ENCODE assay signal across 24 cellular contexts in the genomic region with DNA sequence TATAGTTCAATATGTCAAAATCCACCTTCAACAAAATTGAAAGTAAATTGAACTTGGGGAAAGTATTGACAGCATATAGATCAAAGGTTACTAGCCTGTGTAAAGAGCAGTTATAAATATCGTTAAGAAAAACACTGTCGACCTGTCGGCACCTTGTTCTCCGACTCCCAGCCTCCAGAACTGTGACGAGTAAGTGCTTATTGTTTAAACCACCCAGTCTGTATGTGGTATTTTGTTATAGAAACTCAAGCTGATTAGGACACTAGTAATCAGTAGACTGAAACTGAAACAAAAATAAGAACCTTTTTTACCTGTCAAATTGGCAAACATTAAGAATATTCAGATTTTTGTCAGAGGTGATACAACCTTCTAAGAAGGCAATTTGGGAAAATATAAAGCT. TPM values are rescaled to one million over a fixed set of nuclear protein-coding genes. Genes with fewer than 3 reads are reported as not detected.
"Had no signal": no experiment of that assay in that cellular context is flagged by ENCODE, and none has a peak within 500 bp of the region (broad histone marks: within the 10 kb centered on the region; RNA-seq: fewer than 3 reads in every experiment).

No MANE protein-coding gene starts in this region.

- H3K4me3 Mint-ChIP-seq: dendritic cell treated with granulocyte-macrophage colony-stimulating factor and Interleukin-4, amounts not matched to agents 40 ng/mL and 50 ng/mL, for 4 days; effector memory CD8-positive, alpha-beta T cell; immature natural killer cell had no signal

- H3K27me3 ChIP-seq: right atrium auricular region, SJSA1, stomach, testis, upper lobe of right lung had no signal

- H3K27ac Mint-ChIP-seq: dendritic cell treated with granulocyte-macrophage colony-stimulating factor and Interleukin-4, amounts not matched to agents 40 ng/mL and 50 ng/mL, for 4 days; effector memory CD8-positive, alpha-beta T cell; progenitor cell of endocrine pancreas had no signal

- H3K9me3 ChIP-seq: lower lobe of right lung, right atrium auricular region, SJSA1, stomach, testis, upper lobe of right lung had no signal

- H3K27me3 Mint-ChIP-seq: dendritic cell treated with granulocyte-macrophage colony-stimulating factor and Interleukin-4, amounts not matched to agents 40 ng/mL and 50 ng/mL, for 4 days; effector memory CD8-positive, alpha-beta T cell; progenitor cell of endocrine pancreas had no signal

- H3K27ac ChIP-seq: epithelial cell of prostate, lower lobe of right lung, right atrium auricular region, SJSA1, skin epidermis, testis, upper lobe of right lung had no signal

- DNase-seq: activated CD8-positive, alpha-beta memory T cell treated with anti-CD3 and anti-CD28 coated beads for 24 hours; activated effector memory CD4-positive, alpha-beta T cell treated with Interleukin-2 at 50 U/mL for 16 hours; activated T-cell treated with anti-CD3 and anti-CD28 coated beads for 4 hours; effector memory CD8-positive, alpha-beta T cell; foreskin melanocyte; immature natural killer cell; lower lobe of right lung; stomach; testis; upper lobe of right lung had no signal

- FAIRE-seq: astrocyte, bronchial epithelial cell had no signal

- ATAC-seq: effector memory CD8-positive, alpha-beta T cell; lower lobe of right lung; upper lobe of right lung had no signal

- H3K4me1 ChIP-seq: lower lobe of right lung, right atrium auricular region, SJSA1, testis, upper lobe of right lung had no signal

- H3K9me3 Mint-ChIP-seq: dendritic cell treated with granulocyte-macrophage colony-stimulating factor and Interleukin-4, amounts not matched to agents 40 ng/mL and 50 ng/mL, for 4 days; effector memory CD8-positive, alpha-beta T cell; immature natural killer cell had no signal

- H3K4me3 ChIP-seq: lower lobe of right lung, right atrium auricular region, SJSA1, skin epidermis, stomach, testis, upper lobe of right lung had no signal

- H3K36me3 ChIP-seq: SJSA1 had no signal

RNA-seq across cellular contexts. Expression of a gene that starts 17.1 kb away (rescaled TPM):
- total RNA-seq: astrocyte, bronchial epithelial cell, cerebellum, fibroblast of lung, lower lobe of right lung, myocyte, omental fat pad, progenitor cell of endocrine pancreas, right atrium auricular region, SJSA1, stomach, testis, upper lobe of right lung had no signal
- polyA plus RNA-seq: adipose tissue, fibroblast of lung, immature natural killer cell, neural cell, stomach had no signal
